Comparison of ENCODE assay signal across 20 cellular contexts in genomic region chr15:94274745-94275144, GRCh38.
"Had no signal": no experiment of that assay in that cellular context is flagged by ENCODE, and none has a peak within 500 bp of the region (broad histone marks: within the 10 kb centered on the region; RNA-seq: fewer than 3 reads in every experiment).

No MANE protein-coding gene starts in this region.

- ATAC-seq: activated CD4-positive, CD25-positive, alpha-beta regulatory T cell treated with anti-CD3 and anti-CD28 coated beads, Interleukin-2, amount 50 U/mL, for 24 hours; gastrocnemius medialis; left lobe of liver; stimulated activated memory B cell treated with anti-CD40 and anti-IgM and Interleukin-4, amounts not matched to agents 10 μg/mL and 1 μg/mL and 100 μg/mL, for 72 hours had no signal

- H3K36me3 ChIP-seq: brain microvascular endothelial cell, colonic mucosa, gastrocnemius medialis, sigmoid colon, thyroid gland had no signal

- H3K27me3 ChIP-seq: brain microvascular endothelial cell, colonic mucosa, gastrocnemius medialis, sigmoid colon, thyroid gland had no signal

- H3K4me3 ChIP-seq: colonic mucosa, gastrocnemius medialis, lung, sigmoid colon, thyroid gland had no signal

- H3K4me1 Mint-ChIP-seq: nephron had no signal

- H3K9me3 Mint-ChIP-seq: nephron; stimulated activated memory B cell treated with anti-CD40 and anti-IgM and Interleukin-4, amounts not matched to agents 10 μg/mL and 1 μg/mL and 100 μg/mL, for 72 hours had no signal

- H3K4me3 Mint-ChIP-seq: activated T-cell treated with anti-CD3 and anti-CD28 coated beads, Interleukin-2, amount 50 U/mL, for 24 hours; nephron; stimulated activated memory B cell treated with anti-CD40 and anti-IgM and Interleukin-4, amounts not matched to agents 10 μg/mL and 1 μg/mL and 100 μg/mL, for 72 hours had no signal

- H3K27me3 Mint-ChIP-seq: activated T-cell treated with anti-CD3 and anti-CD28 coated beads, Interleukin-2, amount 50 U/mL, for 24 hours; stimulated activated memory B cell treated with anti-CD40 and anti-IgM and Interleukin-4, amounts not matched to agents 10 μg/mL and 1 μg/mL and 100 μg/mL, for 72 hours had no signal

- H3K36me3 Mint-ChIP-seq: stimulated activated memory B cell treated with anti-CD40 and anti-IgM and Interleukin-4, amounts not matched to agents 10 μg/mL and 1 μg/mL and 100 μg/mL, for 72 hours had no signal

- H3K9me3 ChIP-seq: colonic mucosa, gastrocnemius medialis, sigmoid colon, thyroid gland had no signal

- DNase-seq: activated CD4-positive, alpha-beta T cell treated with anti-CD3 and anti-CD28 coated beads, Interleukin-2, amount 50 U/mL, for 48 hours; activated gamma-delta T cell treated with Interleukin-2 at 50 U/mL for 16 hours; activated T-cell treated with anti-CD3 and anti-CD28 coated beads, Interleukin-2, amount 50 U/mL, for 24 hours; aorta; brain microvascular endothelial cell; central memory CD4-positive, alpha-beta T cell; colonic mucosa; gastrocnemius medialis; head of caudate nucleus; kidney; nucleus accumbens; sigmoid colon; stimulated activated CD4-positive, alpha-beta T cell treated with anti-CD3 and anti-CD28 coated beads, Interleukin-4, amount 100 ng/mL, for 4 hours; T1000; thyroid gland had no signal

- H3K27ac ChIP-seq: brain microvascular endothelial cell, colonic mucosa, gastrocnemius medialis, sigmoid colon, thyroid gland had no signal

- H3K27ac Mint-ChIP-seq: activated T-cell treated with anti-CD3 and anti-CD28 coated beads, Interleukin-2, amount 50 U/mL, for 24 hours; nephron; stimulated activated memory B cell treated with anti-CD40 and anti-IgM and Interleukin-4, amounts not matched to agents 10 μg/mL and 1 μg/mL and 100 μg/mL, for 72 hours had no signal

- H3K4me1 ChIP-seq: colonic mucosa, gastrocnemius medialis, sigmoid colon had no signal
